Comparison of ENCODE assay signal across 9 cellular contexts in the genomic region with DNA sequence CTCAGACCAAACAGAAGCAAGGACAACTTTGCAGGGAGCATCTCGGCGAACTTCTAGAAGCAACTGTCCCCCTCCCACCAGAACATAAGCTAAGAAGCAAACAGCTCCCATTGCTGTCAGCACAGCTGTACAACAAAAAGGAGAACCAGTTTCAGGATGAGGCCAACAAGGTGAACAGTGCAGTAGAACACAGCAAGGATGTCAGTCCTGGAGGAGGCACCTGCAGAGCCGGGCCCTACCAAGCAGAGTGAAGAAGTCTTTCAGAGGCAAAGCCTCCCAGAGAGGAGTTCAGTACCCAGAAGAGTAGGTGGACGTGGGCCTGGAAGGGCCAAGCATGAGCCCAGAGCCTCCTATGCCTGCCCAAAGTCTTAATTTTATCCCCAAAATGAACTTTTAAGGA. TPM values are rescaled to one million over a fixed set of nuclear protein-coding genes. Genes with fewer than 3 reads are reported as not detected.
DNase-seq lines count a peak whose midpoint lies in the region; ATAC-seq and TF ChIP-seq lines count a peak whose summit lies in the region.
"Had no signal": no experiment of that assay in that cellular context is flagged by ENCODE, and none has a peak within 500 bp of the region (broad histone marks: within the 10 kb centered on the region; RNA-seq: fewer than 3 reads in every experiment).

No MANE protein-coding gene starts in this region.

- peak overlapping the region; percentile 20 to 52 (median 45) for H3K27ac Mint-ChIP-seq in brain
- no peak overlapping the region for H3K27ac Mint-ChIP-seq in neural crest cell (ENCODE audit: unreplicated experiment)

- no peaks in the 10 kb centered on the region for H3K27me3 ChIP-seq in GM06990 (replicated peaks; ENCODE audit: control insufficient read depth, insufficient read depth, low read length)

- ATAC-seq in HG02840 (IDR thresholded peaks at IDR 0.05; ENCODE audit: low FRiP score, unreplicated experiment), result no peak
- ATAC-seq in left lobe of liver, result no peak

- peaks cover 51% of the 10 kb centered on the region for H3K4me1 Mint-ChIP-seq in brain
- peaks cover 45% of the 10 kb centered on the region for H3K4me1 Mint-ChIP-seq in neural crest cell

- DNase-seq in GM06990 (ENCODE audit: extremely low read depth, insufficient read length), result no peak
- DNase-seq in KBM-7, result peak; percentile 21
- DNase-seq in neural crest cell (ENCODE audit: low read depth, low spot score), result no peak
- no peak for DNase-seq in left lobe of liver (ENCODE audit: low spot score)
- no peak for DNase-seq in occipital lobe (lab: John Stamatoyannopoulos, UW)
- DNase-seq in DMS 273 (lab: John Stamatoyannopoulos, UW; ENCODE audit: unreplicated experiment), result no peak
- DNase-seq: amniotic stem cell had no signal

- no peaks in the 10 kb centered on the region; the same call in 1 of the 2 replicates for H3K36me3 ChIP-seq in GM06990 (ENCODE audit: control insufficient read depth, insufficient read depth, low read length)

- peak overlapping the region; percentile 92 to 95 (median 94) for H3K4me3 Mint-ChIP-seq in brain
- peak overlapping the region; percentile 93 for H3K4me3 Mint-ChIP-seq in neural crest cell

- H3K27me3 Mint-ChIP-seq in brain (peaks cover 15% of the 10 kb centered on the region), neural crest cell (ENCODE audit: low read depth) (no peaks in the 10 kb centered on the region)

- H3K36me3 Mint-ChIP-seq in brain (peaks cover 2% of the 10 kb centered on the region), neural crest cell (ENCODE audit: low read depth) (no peaks in the 10 kb centered on the region)

- H3K9me3 Mint-ChIP-seq in brain (no peaks in the 10 kb centered on the region), neural crest cell (no peaks in the 10 kb centered on the region)

- peak overlapping the region; percentile 86 for H3K4me3 ChIP-seq in GM06990 (replicated peaks; ENCODE audit: low read depth, low read length)

- TF ChIP-seq CTCF in GM06990 (IDR thresholded peaks at IDR 0.05; ENCODE audit: insufficient read depth, low read length, poor library complexity, severe bottlenecking) (no peak), brain (conservative IDR thresholded peaks at IDR 0.05) (no peak), neural crest cell (conservative IDR thresholded peaks at IDR 0.05) (no peak)

- in situ Hi-C loops in KBM-7 (cut with MboI; ENCODE audit: low pct_unique_long_range_greater_than_20kb, low sequenced_read_pairs), result no loop called here

RNA-seq across cellular contexts. Expression of a gene that starts 1.0 kb away (rescaled TPM):
- 6.2 TPM for polyA plus RNA-seq in brain (ENCODE audit: insufficient read depth, low read depth, low replicate concordance)
- total RNA-seq in neural crest cell (64.2 and 71.3 TPM in 2 replicates), left lobe of liver (5.0 TPM), occipital lobe (11.9 TPM)

RNA-seq across cellular contexts. Expression of a gene that starts 2.0 kb away (rescaled TPM):
- 116 TPM for polyA plus RNA-seq in brain (ENCODE audit: insufficient read depth, low read depth, low replicate concordance)
- 53.2 and 59.0 TPM in 2 replicates for total RNA-seq in neural crest cell
- total RNA-seq in left lobe of liver, result 25.6 TPM
- 38.5 TPM for total RNA-seq in occipital lobe

RNA-seq across cellular contexts. Expression of a gene that starts 40.2 kb away (rescaled TPM):
- 1.3 TPM for polyA plus RNA-seq in brain (ENCODE audit: insufficient read depth, low read depth, low replicate concordance)
- total RNA-seq in neural crest cell (3.2 TPM in 2 replicates), left lobe of liver (1.3 TPM), occipital lobe (0.16 TPM)

RNA-seq across cellular contexts. Expression of a gene that starts 46.2 kb away (rescaled TPM):
- polyA plus RNA-seq in brain (ENCODE audit: insufficient read depth, low read depth, low replicate concordance), result 14.2 TPM
- 43.7 and 46.2 TPM in 2 replicates for total RNA-seq in neural crest cell
- total RNA-seq in left lobe of liver, result 15.4 TPM
- total RNA-seq in occipital lobe, result 40.2 TPM
